1 cellular context compared by ENCODE assay signal in genomic region chr2:44342854-44343253, GRCh38.
TF ChIP-seq lines count a peak whose summit lies in the region.

No MANE protein-coding gene starts in this region.

TF ChIP-seq in GM23338, 12 proteins besides CTCF, POLR2A, EP300 and RAD21 (continued from another document):
- TF ChIP-seq ZNF462 (CRISPR knock-in tag; IDR thresholded peaks at IDR 0.05) (no peak), CREB1 (CRISPR knock-in tag; IDR thresholded peaks at IDR 0.05; ENCODE audit: low read depth) (no peak), NANOG (IDR thresholded peaks at IDR 0.05; ENCODE audit: borderline replicate concordance) (no peak)
TF ChIP-seq in GM23338: peak in this region for 0.
